14 cellular contexts compared by ENCODE assay signal in the genomic region with DNA sequence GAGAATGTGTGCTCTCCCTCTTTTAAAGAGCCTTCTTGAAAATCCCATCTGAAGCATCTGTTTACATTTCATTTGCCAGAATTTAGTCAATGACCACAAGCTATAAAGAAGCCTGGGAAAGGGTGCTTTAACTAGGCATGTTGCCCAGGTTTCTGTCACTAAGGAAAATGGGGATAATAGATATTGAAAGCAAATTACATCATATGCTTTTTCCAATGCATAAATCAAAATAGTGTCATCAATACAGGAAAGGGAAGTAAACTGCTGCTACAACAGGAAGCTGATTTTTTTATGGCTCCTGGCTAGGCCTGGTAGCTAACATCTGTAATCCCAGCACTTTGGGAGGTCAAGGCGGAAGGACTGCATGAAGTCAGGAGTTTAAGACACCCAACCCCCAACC.
A peak's percentile ranks its signal among the peaks of the same experiment; 100 is the strongest.
DNase-seq lines count a peak whose midpoint lies in the region; ATAC-seq, FAIRE-seq and TF ChIP-seq lines count a peak whose summit lies in the region.
"Had no signal": no experiment of that assay in that cellular context is flagged by ENCODE, and none has a peak within 500 bp of the region (broad histone marks: within the 10 kb centered on the region; RNA-seq: fewer than 3 reads in every experiment).

No MANE protein-coding gene starts in this region.

- H3K4me3 ChIP-seq in SK-N-MC: no peak overlapping the region
- H3K4me3 ChIP-seq in mesenchymal stem cell (ENCODE audit: insufficient read depth in 1 of 2, low read depth in 1 of 2, low read length in 2 of 2): no peak overlapping the region
- H3K4me3 ChIP-seq: adrenal gland, colonic mucosa, neural progenitor cell had no signal

- no peak overlapping the region for H2BK12ac ChIP-seq in mesenchymal stem cell (ENCODE audit: low read length in 2 of 2)

- no peak overlapping the region for H3K14ac ChIP-seq in mesenchymal stem cell (ENCODE audit: low read length in 2 of 2)

- no peak overlapping the region for H2BK120ac ChIP-seq in mesenchymal stem cell (ENCODE audit: low read depth, low read length)

- peak; percentile 14 for ATAC-seq in HG03097 (IDR thresholded peaks at IDR 0.05; ENCODE audit: low FRiP score, unreplicated experiment)
- ATAC-seq in HG03280 (IDR thresholded peaks at IDR 0.05; ENCODE audit: unreplicated experiment): no peak
- ATAC-seq: activated T-cell treated with anti-CD3 and anti-CD28 coated beads, Interleukin-2, amount 50 U/mL, for 72 hours had no signal

- CTCF ChIA-PET in HEK293T (lab: Yijun Ruan, JAX): no interaction called here

- no peak overlapping the region for H3K27ac Mint-ChIP-seq in osteocyte (ENCODE audit: unreplicated experiment)
- H3K27ac Mint-ChIP-seq: activated CD4-positive, alpha-beta T cell treated with anti-CD3 and anti-CD28 coated beads, Interleukin-2, amount 10 ng/mL, durations not matched to agents 7 days and 5 days; activated T-cell treated with anti-CD3 and anti-CD28 coated beads, Interleukin-2, amount 50 U/mL, for 72 hours; CD4-positive, alpha-beta T cell; neural progenitor cell had no signal

- H3K9me3 ChIP-seq in SK-N-MC (ENCODE audit: low read depth, low read length) (no peaks in the 10 kb centered on the region), mesenchymal stem cell (ENCODE audit: control insufficient read depth, low read length) (no peaks in the 10 kb centered on the region)
- H3K9me3 ChIP-seq: adrenal gland, colonic mucosa had no signal

- H2BK15ac ChIP-seq in mesenchymal stem cell (ENCODE audit: low read depth, poor library complexity, severe bottlenecking): no peak overlapping the region

- no peak overlapping the region for H2BK5ac ChIP-seq in mesenchymal stem cell (ENCODE audit: low read depth, low read length, poor library complexity, severe bottlenecking)

- 100% methylated on average over 1 of the region's 1 CpG for WGBS in mesenchymal stem cell

- no peak overlapping the region for H3K4me3 Mint-ChIP-seq in osteocyte (ENCODE audit: unreplicated experiment)
- H3K4me3 Mint-ChIP-seq: activated CD4-positive, alpha-beta T cell treated with anti-CD3 and anti-CD28 coated beads, Interleukin-2, amount 10 ng/mL, durations not matched to agents 7 days and 5 days; activated T-cell treated with anti-CD3 and anti-CD28 coated beads, Interleukin-2, amount 50 U/mL, for 72 hours; CD4-positive, alpha-beta T cell; neural progenitor cell had no signal

- no peak overlapping the region for H2AFZ ChIP-seq in mesenchymal stem cell (ENCODE audit: low read depth, low read length)
- H2AFZ ChIP-seq: neural progenitor cell had no signal

- no peak overlapping the region for H3K4me2 ChIP-seq in mesenchymal stem cell (ENCODE audit: low read length, poor library complexity, severe bottlenecking)
- H3K4me2 ChIP-seq: neural progenitor cell had no signal

- no peak for DNase-seq in GM19239 (ENCODE audit: insufficient read length, low spot score)
- DNase-seq in SK-N-MC (ENCODE audit: low read depth, low spot score): no peak
- peak; percentile 76 for DNase-seq in mesenchymal stem cell
- DNase-seq in osteocyte (ENCODE audit: extremely low spot score, unreplicated experiment): no peak
- no peak for DNase-seq in HEK293T (ENCODE audit: extremely low spot score)
- DNase-seq: activated CD4-positive, alpha-beta T cell treated with anti-CD3 and anti-CD28 coated beads, Interleukin-2, amount 10 ng/mL, durations not matched to agents 7 days and 5 days; activated T-cell treated with anti-CD3 and anti-CD28 coated beads, Interleukin-2, amount 50 U/mL, for 72 hours; adrenal gland; CD4-positive, alpha-beta T cell; colonic mucosa; GF-D8 had no signal

- peaks cover 6% of the 10 kb centered on the region for H3K4me1 Mint-ChIP-seq in osteocyte (ENCODE audit: unreplicated experiment)
- H3K4me1 Mint-ChIP-seq: neural progenitor cell had no signal

- POLR2A ChIA-PET in HEK293T (lab: Yijun Ruan, JAX): no interaction called here

- no peak overlapping the region for H4K91ac ChIP-seq in mesenchymal stem cell (ENCODE audit: low read length)

- H3K79me1 ChIP-seq in mesenchymal stem cell (replicated peaks; ENCODE audit: low read length, poor library complexity, severe bottlenecking): no peaks in the 10 kb centered on the region

- H3K36me3 Mint-ChIP-seq in osteocyte (ENCODE audit: unreplicated experiment): peaks cover 2% of the 10 kb centered on the region

- H3K18ac ChIP-seq in mesenchymal stem cell (ENCODE audit: low read depth in 1 of 2, low read length in 2 of 2): no peak overlapping the region

- TF ChIP-seq CTCF in osteocyte (IDR thresholded peaks at IDR 0.05): no peak

- no peak overlapping the region for H3K23ac ChIP-seq in mesenchymal stem cell (ENCODE audit: low read length in 2 of 2)

- no peaks in the 10 kb centered on the region for H3K4me1 ChIP-seq in mesenchymal stem cell (ENCODE audit: control insufficient read depth, insufficient read depth, low read depth, low read length)
- H3K4me1 ChIP-seq: adrenal gland, colonic mucosa had no signal

- H3K27me3 Mint-ChIP-seq in osteocyte (ENCODE audit: unreplicated experiment): no peaks in the 10 kb centered on the region

- H3K27me3 ChIP-seq in mesenchymal stem cell (ENCODE audit: control insufficient read depth in 1 of 2, insufficient read depth in 1 of 2, low read length in 2 of 2): no peaks in the 10 kb centered on the region
- H3K27me3 ChIP-seq: adrenal gland, colonic mucosa, neural progenitor cell had no signal

- H3K9ac ChIP-seq in SK-N-MC (ENCODE audit: insufficient read length): no peak overlapping the region
- no peak overlapping the region for H3K9ac ChIP-seq in mesenchymal stem cell (ENCODE audit: low read length)
- H3K9ac ChIP-seq: neural progenitor cell had no signal

- no peaks in the 10 kb centered on the region for H3K9me3 Mint-ChIP-seq in osteocyte (ENCODE audit: unreplicated experiment)
- H3K9me3 Mint-ChIP-seq: CD4-positive, alpha-beta T cell had no signal

- FAIRE-seq in GM19239 (lab: Jason Lieb, UNC): peak; percentile 23

- H2AK5ac ChIP-seq in mesenchymal stem cell (ENCODE audit: low read length, severe bottlenecking): no peak overlapping the region

- H3K36me3 ChIP-seq in SK-N-MC (ENCODE audit: insufficient read depth, low read length) (no peaks in the 10 kb centered on the region), mesenchymal stem cell (ENCODE audit: control insufficient read depth in 1 of 2, insufficient read depth in 2 of 2, low read depth in 1 of 2, low read length in 2 of 2) (no peaks in the 10 kb centered on the region)
- H3K36me3 ChIP-seq: adrenal gland, colonic mucosa, neural progenitor cell had no signal

- no peak overlapping the region for H3K4ac ChIP-seq in mesenchymal stem cell (ENCODE audit: low read depth in 1 of 2, low read length in 2 of 2)

- H3K27ac ChIP-seq in SK-N-MC (peak overlapping the region; percentile 25; the same call in 1 of the 2 replicates), mesenchymal stem cell (ENCODE audit: low read length, poor library complexity, severe bottlenecking) (no peak overlapping the region)
- H3K27ac ChIP-seq: adrenal gland, colonic mucosa, neural progenitor cell had no signal

- H4K8ac ChIP-seq in mesenchymal stem cell (ENCODE audit: low read length): no peak overlapping the region

TF ChIP-seq in HEK293T, 16 proteins besides CTCF, POLR2A, EP300 and RAD21:
- TF ChIP-seq NFRKB (IDR thresholded peaks at IDR 0.05) (no peak), ARNT (IDR thresholded peaks at IDR 0.05) (no peak), LEF1 (IDR thresholded peaks at IDR 0.05; ENCODE audit: borderline replicate concordance) (no peak), CTBP1 (IDR thresholded peaks at IDR 0.05; ENCODE audit: borderline replicate concordance) (no peak), ELF4 (IDR thresholded peaks at IDR 0.05) (no peak), HDGF (IDR thresholded peaks at IDR 0.05; ENCODE audit: borderline replicate concordance) (no peak), FOXA1 (IDR thresholded peaks at IDR 0.05) (no peak)
